Comparison of ENCODE assay signal across 9 cellular contexts in the genomic region with DNA sequence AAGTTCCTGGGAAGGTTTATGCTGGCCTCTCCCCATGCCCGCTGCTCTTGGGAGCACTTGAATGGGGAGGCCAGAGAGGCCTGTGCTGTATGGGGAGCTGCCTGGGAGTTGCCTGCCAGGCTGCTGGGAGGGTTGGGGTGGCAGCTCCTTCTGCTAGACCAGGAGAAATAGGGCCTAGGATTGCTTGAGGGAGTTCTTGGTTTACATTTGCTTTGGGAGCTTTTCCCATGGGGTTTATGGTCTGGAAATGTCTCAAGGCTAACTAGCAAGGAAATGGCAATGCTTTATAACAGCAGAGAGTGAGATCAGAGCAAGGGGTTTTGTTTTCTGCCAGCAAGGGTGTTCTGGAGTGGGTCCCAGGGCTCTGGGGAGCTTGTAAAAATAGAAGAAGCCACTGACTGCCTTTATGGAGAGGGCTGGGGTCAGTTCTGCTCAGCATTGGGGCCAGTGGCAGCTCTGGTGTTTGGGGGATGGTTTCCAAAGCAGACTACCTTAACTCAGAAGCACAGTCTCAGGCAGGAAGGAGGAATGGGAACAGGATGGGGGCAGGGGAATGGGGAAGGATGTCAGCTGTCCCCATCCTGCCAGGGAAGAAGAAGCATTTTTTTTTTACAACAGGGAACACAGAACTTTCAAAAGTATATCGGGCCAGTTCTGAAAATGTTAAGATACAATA. TPM values are rescaled to one million over a fixed set of nuclear protein-coding genes. Genes with fewer than 3 reads are reported as not detected.
DNase-seq lines count a peak whose midpoint lies in the region; ATAC-seq lines count a peak whose summit lies in the region.
"Had no signal": no experiment of that assay in that cellular context is flagged by ENCODE, and none has a peak within 500 bp of the region (broad histone marks: within the 10 kb centered on the region; RNA-seq: fewer than 3 reads in every experiment).

No MANE protein-coding gene starts in this region.

- intact Hi-C loops in CD4-positive, alpha-beta memory T cell (cut with micrococcal nuclease): no loop called here

- no peaks in the 10 kb centered on the region for H3K27me3 ChIP-seq in layer of hippocampus (ENCODE audit: control insufficient read depth, insufficient read depth, low read length)
- no peaks in the 10 kb centered on the region for H3K27me3 ChIP-seq in CD4-positive, alpha-beta memory T cell (ENCODE audit: insufficient read depth, low read length)

- H3K9me3 ChIP-seq in CD4-positive, alpha-beta memory T cell (ENCODE audit: control insufficient read depth in 1 of 2, low read length in 2 of 2): no peaks in the 10 kb centered on the region

- H3K36me3 Mint-ChIP-seq in CD4-positive, alpha-beta memory T cell: peaks cover 0 to 3% of the 10 kb centered on the region in 2 donors

- H3K27ac ChIP-seq in angular gyrus (ENCODE audit: low read depth, low read length): peak overlapping the region; percentile 73
- peak overlapping the region; percentile 77 for H3K27ac ChIP-seq in layer of hippocampus (ENCODE audit: low read depth, low read length)
- no peak overlapping the region for H3K27ac ChIP-seq in CD4-positive, alpha-beta memory T cell (ENCODE audit: low read depth, low read length)

- H3K27me3 Mint-ChIP-seq in CD4-positive, alpha-beta memory T cell: no peaks in the 10 kb centered on the region

- H3K4me3 Mint-ChIP-seq in CD4-positive, alpha-beta memory T cell: no peak overlapping the region

- H3K4me1 Mint-ChIP-seq in CD4-positive, alpha-beta memory T cell: peaks cover 0 to 4% (median 2%) of the 10 kb centered on the region in 4 donors

- CTCF ChIA-PET in CD4-positive, alpha-beta memory T cell (lab: Charles Lee; ENCODE audit: partially characterized antibody): no interaction called here

- H3K4me3 ChIP-seq in skeletal muscle cell (ENCODE audit: low read depth, low read length): no peak overlapping the region
- no peak overlapping the region for H3K4me3 ChIP-seq in CD4-positive, alpha-beta memory T cell (ENCODE audit: low read length in 2 of 2)

- H3K36me3 ChIP-seq in CD4-positive, alpha-beta memory T cell (ENCODE audit: insufficient read depth, low read length): no peaks in the 10 kb centered on the region

- no peaks in the 10 kb centered on the region for H3K9me3 Mint-ChIP-seq in CD4-positive, alpha-beta memory T cell

- POLR2A ChIA-PET in CD4-positive, alpha-beta memory T cell (lab: Charles Lee; ENCODE audit: partially characterized antibody): no interaction called here

- H3K27ac Mint-ChIP-seq in CD4-positive, alpha-beta memory T cell: peak overlapping the region in 1 of 7 donors; percentile 10

- H3K4me1 ChIP-seq in CD4-positive, alpha-beta memory T cell (ENCODE audit: insufficient read depth, low read length): no peaks in the 10 kb centered on the region

- DNase-seq in EH (ENCODE audit: low read depth) (peak; percentile 65), skeletal muscle cell (ENCODE audit: low read depth) (peak; percentile 15), OCI-M1 (lab: John Stamatoyannopoulos, UW) (no peak), NCI-H2196 treated with DMSO at 0.1 percent for 48 hours (lab: John Stamatoyannopoulos, UW; ENCODE audit: unreplicated experiment) (no peak)
- no peak for DNase-seq in CD4-positive, alpha-beta memory T cell
- DNase-seq: activated CD4-positive, CD25-positive, alpha-beta regulatory T cell treated with anti-CD3 and anti-CD28 coated beads, Interleukin-2, amount 50 U/mL, for 72 hours had no signal

- ATAC-seq in HG03442 (IDR thresholded peaks at IDR 0.05; ENCODE audit: unreplicated experiment): no peak

RNA-seq across cellular contexts. Expression of a gene that starts 28.6 kb away (rescaled TPM):
- total RNA-seq in CD4-positive, alpha-beta memory T cell: 1 to 10 TPM; 2.4 to 2.8 TPM
- polyA plus RNA-seq in CD4-positive, alpha-beta memory T cell: 10 to 100 TPM; 15.9 to 18.1 TPM

Comparison
In these comparisons a context has a peak if more than half of its experiments do, and no peak if none do; other contexts are left out.
1. DNase-seq: peak in EH (single experiment) and skeletal muscle cell (single experiment); none in OCI-M1 (single experiment), CD4-positive, alpha-beta memory T cell (0 of 5) and NCI-H2196 treated with DMSO at 0.1 percent for 48 hours (single experiment).